ENCODE assay signal across 8 cellular contexts in the genomic region with DNA sequence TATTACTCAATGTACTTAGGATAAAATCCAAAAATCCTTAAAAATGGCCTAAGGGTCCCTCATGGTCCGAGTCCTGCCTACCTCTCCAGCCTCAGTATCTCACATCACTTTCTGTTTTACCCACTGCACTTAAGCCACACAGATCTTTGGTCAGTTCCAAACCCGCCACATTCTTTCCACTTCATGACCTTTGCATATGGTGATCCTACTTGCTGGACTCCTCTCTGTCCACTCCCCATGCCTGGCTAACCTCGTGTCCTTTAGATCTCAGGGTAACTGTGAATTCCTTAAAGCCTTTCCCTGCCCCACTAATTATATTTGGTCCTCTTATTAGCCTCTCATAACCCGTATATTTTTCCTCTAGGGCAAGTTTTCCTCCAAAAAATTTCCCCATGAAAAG. TPM values are rescaled to one million over a fixed set of nuclear protein-coding genes. Genes with fewer than 3 reads are reported as not detected.
DNase-seq lines count a peak whose midpoint lies in the region; ATAC-seq and TF ChIP-seq lines count a peak whose summit lies in the region.

No MANE protein-coding gene starts in this region.

- H3K4me3 Mint-ChIP-seq in IgD-negative memory B cell, result peak overlapping the region; percentile 36 to 99 (median 66)
- H3K4me3 Mint-ChIP-seq in central memory CD8-positive, alpha-beta T cell, result peak overlapping the region; percentile 99
- H3K4me3 Mint-ChIP-seq in nephron, result peak overlapping the region; percentile 94 to 100 (median 99)

- H3K9me3 Mint-ChIP-seq in IgD-negative memory B cell, result no peaks in the 10 kb centered on the region
- H3K9me3 Mint-ChIP-seq in central memory CD8-positive, alpha-beta T cell, result no peaks in the 10 kb centered on the region
- H3K9me3 Mint-ChIP-seq in nephron, result no peaks in the 10 kb centered on the region

- H3K4me1 Mint-ChIP-seq in IgD-negative memory B cell (peaks cover 28 to 41% (median 32%) of the 10 kb centered on the region in 3 donors), nephron (peaks cover 30% of the 10 kb centered on the region)
- H3K4me1 Mint-ChIP-seq in central memory CD8-positive, alpha-beta T cell, result peaks cover 33% of the 10 kb centered on the region

- TF ChIP-seq CTCF in C4-2B (conservative IDR thresholded peaks at IDR 0.05), result no peak
- TF ChIP-seq CTCF in nephron (IDR thresholded peaks at IDR 0.05; ENCODE audit: unreplicated experiment in 3 of 3), result no peak

- DNase-seq in central memory CD8-positive, alpha-beta T cell (ENCODE audit: low spot score in 2 of 2), result no peak
- DNase-seq in COLO829 (ENCODE audit: low spot score) (no peak), hypothalamus (lab: John Stamatoyannopoulos, UW) (no peak), hepatic stellate cell (ENCODE audit: low spot score) (no peak)

- H3K36me3 Mint-ChIP-seq in IgD-negative memory B cell, result no peaks in the 10 kb centered on the region
- H3K36me3 Mint-ChIP-seq in central memory CD8-positive, alpha-beta T cell (ENCODE audit: insufficient read depth), result peaks cover 18% of the 10 kb centered on the region
- peaks cover 16% of the 10 kb centered on the region for H3K36me3 Mint-ChIP-seq in nephron (ENCODE audit: low read depth)

- H3K27me3 Mint-ChIP-seq in IgD-negative memory B cell (no peaks in the 10 kb centered on the region), nephron (ENCODE audit: low read depth) (no peaks in the 10 kb centered on the region)
- no peaks in the 10 kb centered on the region for H3K27me3 Mint-ChIP-seq in central memory CD8-positive, alpha-beta T cell

- H3K27ac ChIP-seq in C4-2B, result peak overlapping the region; percentile 92; the same call in 1 of the 2 replicates

- H3K27ac Mint-ChIP-seq in IgD-negative memory B cell (peak overlapping the region; percentile 11 to 98 (median 58)), nephron (peak overlapping the region; percentile 44 to 96 (median 92))
- peak overlapping the region; percentile 96 for H3K27ac Mint-ChIP-seq in central memory CD8-positive, alpha-beta T cell (ENCODE audit: low read depth)

- ATAC-seq in central memory CD8-positive, alpha-beta T cell (replicated peaks; ENCODE audit: extremely low read depth, poor library complexity, severe bottlenecking), result no peak
- no peak for ATAC-seq in HG02885 (IDR thresholded peaks at IDR 0.05; ENCODE audit: poor library complexity, unreplicated experiment)

RNA-seq across cellular contexts. Expression of gene NUP160, which starts 1.2 kb away (rescaled TPM):
- polyA plus RNA-seq in IgD-negative memory B cell, result 22.6 TPM
